8 cellular contexts compared by ENCODE assay signal in the genomic region with DNA sequence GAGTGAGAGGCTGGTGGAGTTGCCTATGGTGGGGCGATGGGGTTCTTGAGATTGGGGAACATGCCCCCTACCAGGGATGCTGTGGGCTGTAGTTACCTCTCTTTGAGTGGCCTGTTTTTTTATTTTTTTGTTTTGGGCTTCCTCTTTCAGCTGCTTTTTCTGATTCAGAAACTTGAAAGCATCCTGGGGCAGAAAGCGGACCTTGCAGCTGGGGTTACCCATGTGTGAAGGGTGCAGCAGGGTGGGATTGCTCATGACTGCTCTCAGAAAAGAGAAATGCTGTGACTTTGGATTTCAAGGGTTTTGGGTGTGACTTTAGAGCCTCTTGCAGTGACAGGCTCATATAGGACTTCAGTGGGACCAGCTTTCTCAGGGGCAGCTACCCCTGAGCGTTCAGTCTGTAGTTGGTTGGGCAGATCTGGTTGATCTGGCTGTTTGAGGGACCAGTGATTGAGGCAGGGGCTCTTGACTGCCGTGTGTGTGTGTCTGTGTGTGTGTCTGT. TPM values are rescaled to one million over a fixed set of nuclear protein-coding genes. Genes with fewer than 3 reads are reported as not detected.
DNase-seq lines count a peak whose midpoint lies in the region; ATAC-seq and TF ChIP-seq lines count a peak whose summit lies in the region.

No MANE protein-coding gene starts in this region.

- H3K4me3 Mint-ChIP-seq in T-helper 17 cell (peak overlapping the region; percentile 86), type B pancreatic cell (peak overlapping the region; percentile 86)

- peak overlapping the region; percentile 31; the same call in 1 of the 2 replicates for H3K9ac ChIP-seq in iPS-20b (ENCODE audit: low read depth, low read length)

- DNase-seq in T-helper 17 cell (no peak), type B pancreatic cell (ENCODE audit: extremely low spot score, unreplicated experiment) (no peak), HCEC 1CT (no peak)
- DNase-seq in stimulated activated CD4-positive, alpha-beta T cell treated with anti-CD3 and anti-CD28 coated beads, Interleukin-2, amount 100 ng/mL, for 48 hours, result no peak

- ATAC-seq in GM18520 (IDR thresholded peaks at IDR 0.05; ENCODE audit: unreplicated experiment), result peak; percentile 31
- ATAC-seq in HG03045 (IDR thresholded peaks at IDR 0.05; ENCODE audit: unreplicated experiment), result peak; percentile 43
- ATAC-seq in T-helper 17 cell, result no peak

- H3K4me3 ChIP-seq in iPS-20b (ENCODE audit: low read length), result peak overlapping the region; percentile 49; the same call in 1 of the 2 replicates

- H3K27me3 Mint-ChIP-seq in T-helper 17 cell (no peaks in the 10 kb centered on the region), type B pancreatic cell (no peaks in the 10 kb centered on the region)

- no peaks in the 10 kb centered on the region for H3K36me3 ChIP-seq in iPS-20b (ENCODE audit: insufficient read depth, low read depth, low read length)

- H3K4me1 Mint-ChIP-seq in T-helper 17 cell (peaks cover 63% of the 10 kb centered on the region), type B pancreatic cell (ENCODE audit: unreplicated experiment) (peaks cover 39% of the 10 kb centered on the region)

- H3K27ac ChIP-seq in 22Rv1, result peak overlapping the region; percentile 87
- H3K27ac ChIP-seq in iPS-20b (ENCODE audit: low read length), result no peak overlapping the region

- peaks cover 2% of the 10 kb centered on the region for H3K36me3 Mint-ChIP-seq in T-helper 17 cell (ENCODE audit: low read depth)
- peaks cover 21% of the 10 kb centered on the region for H3K36me3 Mint-ChIP-seq in type B pancreatic cell

- peak overlapping the region; percentile 85 for H3K27ac Mint-ChIP-seq in T-helper 17 cell
- peak overlapping the region; percentile 68 for H3K27ac Mint-ChIP-seq in type B pancreatic cell

- H3K4me1 ChIP-seq in iPS-20b (ENCODE audit: insufficient read depth, low read length), result peaks cover 6% of the 10 kb centered on the region; the same call in 1 of the 2 replicates

- no peaks in the 10 kb centered on the region for H3K9me3 Mint-ChIP-seq in type B pancreatic cell

- TF ChIP-seq CTCF in 22Rv1 (IDR thresholded peaks at IDR 0.05), result no peak
- TF ChIP-seq CTCF in type B pancreatic cell (conservative IDR thresholded peaks at IDR 0.05), result no peak

- H3K9me3 ChIP-seq in T-helper 17 cell (ENCODE audit: control insufficient read depth, low read length, poor library complexity, severe bottlenecking) (no peaks in the 10 kb centered on the region), iPS-20b (ENCODE audit: insufficient read depth, low read depth, low read length) (0 out of 2 replicates have a peak, but pooled peaks cover 5% of the 10 kb centered on the region)

- H3K27me3 ChIP-seq in iPS-20b (ENCODE audit: insufficient read depth, low read length), result peaks cover 5% of the 10 kb centered on the region; the same call in 1 of the 2 replicates

RNA-seq across cellular contexts. Expression of a gene that starts 1.8 kb away (rescaled TPM):
- 10 to 100 TPM; 17.2 to 34.1 TPM for total RNA-seq in T-helper 17 cell
- 24.1 and 26.2 TPM in 2 replicates for total RNA-seq in type B pancreatic cell (ENCODE audit: low replicate concordance)
